23 cellular contexts compared by ENCODE assay signal in the genomic region with DNA sequence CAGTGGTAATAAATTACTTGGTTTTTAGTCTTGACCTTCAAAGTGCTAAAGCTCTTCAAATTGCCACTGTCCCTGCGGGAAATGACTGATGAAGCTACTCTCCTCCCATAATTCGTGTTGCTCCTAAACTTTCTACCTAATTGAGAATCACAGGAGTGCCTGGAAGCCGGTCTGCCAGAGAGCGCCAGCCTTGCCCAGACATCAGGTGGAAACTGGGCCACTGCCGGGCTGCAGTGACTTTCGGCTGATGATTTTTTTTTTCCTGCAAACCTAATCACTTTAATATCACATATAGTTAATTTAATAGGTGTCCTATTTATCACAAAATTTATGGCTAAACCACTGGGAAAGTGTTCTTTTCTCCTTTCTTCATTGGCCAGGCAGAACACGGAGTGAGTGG.
"Had no signal": no experiment of that assay in that cellular context is flagged by ENCODE, and none has a peak within 500 bp of the region (broad histone marks: within the 10 kb centered on the region; RNA-seq: fewer than 3 reads in every experiment).

No MANE protein-coding gene starts in this region.

- H3K36me3 ChIP-seq: brain microvascular endothelial cell, cardiac muscle cell had no signal

- H3K4me3 ChIP-seq: cardiac muscle cell, PC-9 had no signal

- H3K4me2 ChIP-seq: PC-9 had no signal

- H3K4me3 Mint-ChIP-seq: activated B cell treated with CpG ODN at 0.5 μM for 24 hours; activated CD4-positive, alpha-beta memory T cell treated with anti-CD3 and anti-CD28 coated beads for 36 hours; activated CD4-positive, alpha-beta T cell treated with anti-CD3 and anti-CD28 coated beads, Interleukin-2, amount 10 ng/mL, durations not matched to agents 7 days and 5 days; activated naive CD4-positive, alpha-beta T cell treated with anti-CD3 and anti-CD28 coated beads, Interleukin-2, amount 10 ng/mL, durations not matched to agents 7 days and 5 days; activated naive CD8-positive, alpha-beta T cell treated with anti-CD3 and anti-CD28 coated beads for 36 hours; T-helper 1 cell treated with Interleukin-12 subunit alpha and Interleukin-12 subunit beta and Interleukin-4 antibody, amounts not matched to agents 30 μg/mL and 1 μg/mL, for 36 hours had no signal

- H2AFZ ChIP-seq: PC-9 had no signal

- H3K27ac Mint-ChIP-seq: activated B cell treated with CpG ODN at 0.5 μM for 24 hours; activated CD4-positive, alpha-beta memory T cell treated with anti-CD3 and anti-CD28 coated beads for 36 hours; activated CD4-positive, alpha-beta T cell treated with anti-CD3 and anti-CD28 coated beads, Interleukin-2, amount 10 ng/mL, durations not matched to agents 7 days and 5 days; activated naive CD4-positive, alpha-beta T cell treated with anti-CD3 and anti-CD28 coated beads, Interleukin-2, amount 10 ng/mL, durations not matched to agents 7 days and 5 days; activated naive CD8-positive, alpha-beta T cell treated with anti-CD3 and anti-CD28 coated beads for 36 hours; activated T-cell treated with anti-CD3 and anti-CD28 coated beads, Interleukin-2, amount 50 U/mL, for 72 hours; activated T-helper 2 cell treated with anti-CD3 and anti-CD28 coated beads, Interferon-gamma antibody, Interleukin-2, Interleukin-4, amounts not matched to agents 10 μg/mL and 5 μg/mL and 100 μg/mL, durations not matched to agents 14 hours and 24 hours and 36 hours; T-helper 1 cell treated with Interleukin-12 subunit alpha and Interleukin-12 subunit beta and Interleukin-4 antibody, amounts not matched to agents 30 μg/mL and 1 μg/mL, for 36 hours had no signal

- DNase-seq: activated B cell treated with CpG ODN at 0.5 μM for 24 hours; activated CD4-positive, alpha-beta memory T cell treated with anti-CD3 and anti-CD28 coated beads for 36 hours; activated CD4-positive, alpha-beta T cell treated with anti-CD3 and anti-CD28 coated beads for 1 hour; activated CD4-positive, alpha-beta T cell treated with anti-CD3 and anti-CD28 coated beads, Interleukin-2, amount 10 ng/mL, durations not matched to agents 7 days and 5 days; activated CD8-positive, alpha-beta memory T cell treated with anti-CD3 and anti-CD28 coated beads for 24 hours; activated gamma-delta T cell treated with Interleukin-2 at 50 U/mL for 16 hours; activated naive CD8-positive, alpha-beta T cell treated with anti-CD3 and anti-CD28 coated beads for 36 hours; activated T-cell treated with anti-CD3 and anti-CD28 coated beads, Interleukin-2, amount 50 U/mL, for 72 hours; brain microvascular endothelial cell; KBM-7; NCI-H1092 treated with DMSO at 0.1 percent for 48 hours; NCI-H1417 treated with DMSO at 0.1 percent for 48 hours; NCI-H1694; NCI-H2029; NCI-H446; NCI-H524; PC-9; SHP77 treated with DMSO at 0.1 percent for 48 hours; T-helper 9 cell had no signal

- H3K27ac ChIP-seq: brain microvascular endothelial cell, cardiac muscle cell, PC-9 had no signal

- ATAC-seq: activated T-cell treated with anti-CD3 and anti-CD28 coated beads, Interleukin-2, amount 50 U/mL, for 72 hours had no signal

- H3K36me3 Mint-ChIP-seq: activated CD4-positive, alpha-beta memory T cell treated with anti-CD3 and anti-CD28 coated beads for 36 hours; activated naive CD4-positive, alpha-beta T cell treated with anti-CD3 and anti-CD28 coated beads, Interleukin-2, amount 10 ng/mL, durations not matched to agents 7 days and 5 days; activated naive CD8-positive, alpha-beta T cell treated with anti-CD3 and anti-CD28 coated beads for 36 hours had no signal

- H3K4me1 Mint-ChIP-seq: activated B cell treated with CpG ODN at 0.5 μM for 24 hours; activated CD4-positive, alpha-beta T cell treated with anti-CD3 and anti-CD28 coated beads, Interleukin-2, amount 10 ng/mL, durations not matched to agents 7 days and 5 days; activated naive CD4-positive, alpha-beta T cell treated with anti-CD3 and anti-CD28 coated beads, Interleukin-2, amount 10 ng/mL, durations not matched to agents 7 days and 5 days; activated naive CD8-positive, alpha-beta T cell treated with anti-CD3 and anti-CD28 coated beads for 36 hours had no signal
